In genomic region chr11:70741085-70741484, GRCh38 we compare ENCODE assay signal across 27 cellular contexts.
"Had no signal": no experiment of that assay in that cellular context is flagged by ENCODE, and none has a peak within 500 bp of the region (broad histone marks: within the 10 kb centered on the region; RNA-seq: fewer than 3 reads in every experiment).

No MANE protein-coding gene starts in this region.

- H2AFZ ChIP-seq: parathyroid adenoma had no signal

- H3K27ac ChIP-seq: left lung, lower lobe of right lung, neutrophil, parathyroid adenoma, right atrium auricular region, right lobe of liver, tibial nerve, uterus had no signal

- H3K9ac ChIP-seq: parathyroid adenoma had no signal

- H3K36me3 ChIP-seq: left lung, lower lobe of right lung, neutrophil, right atrium auricular region, right lobe of liver, tibial nerve, uterus had no signal

- H3K4me1 ChIP-seq: left lung, lower lobe of right lung, parathyroid adenoma, right atrium auricular region, right lobe of liver, tibial nerve, uterus had no signal

- H3K9me3 ChIP-seq: left lung, lower lobe of right lung, neutrophil, right atrium auricular region, right lobe of liver, uterus had no signal

- DNase-seq: hypothalamus; immature natural killer cell; left colon; left lung; mammary epithelial cell; mesenchymal stem cell; naive thymus-derived CD4-positive, alpha-beta T cell; occipital lobe; stimulated activated CD4-positive, alpha-beta T cell treated with anti-CD3 and anti-CD28 coated beads, Interleukin-1b, Interleukin-23, amount 100 ng/mL, for 48 hours; stimulated activated CD4-positive, alpha-beta T cell treated with anti-CD3 and anti-CD28 coated beads, Interleukin-2, amount 100 ng/mL, for 48 hours; stimulated activated CD4-positive, alpha-beta T cell treated with anti-CD3 and anti-CD28 coated beads, Interleukin-4, amount 100 ng/mL, for 4 hours; stimulated activated CD8-positive, alpha-beta memory T cell treated with anti-CD3 and anti-CD28 coated beads, Interleukin-4, amount 100 ng/mL, for 48 hours; stimulated activated naive CD4-positive, alpha-beta T cell treated with Interleukin-2 at 50 U/mL for 16 hours; stimulated activated naive CD8-positive, alpha-beta T cell treated with anti-CD3 and anti-CD28 coated beads, Interleukin-15, amount 100 ng/mL, for 72 hours; substantia nigra; uterus had no signal

- H3K27me3 ChIP-seq: right atrium auricular region, right lobe of liver, tibial nerve, uterus had no signal

- H3K79me2 ChIP-seq: parathyroid adenoma had no signal

- H3K4me2 ChIP-seq: smooth muscle cell had no signal

- H3K4me3 ChIP-seq: left lung, lower lobe of right lung, right atrium auricular region, right lobe of liver, smooth muscle cell, tibial nerve, uterus had no signal

- ATAC-seq: left colon; left lung; lower lobe of right lung; naive thymus-derived CD4-positive, alpha-beta T cell; natural killer cell treated with Interleukin-12 subunit alpha and Interleukin-12 subunit beta and Interleukin-15 and Interleukin-18, amount 100 ng/mL, for 72 hours; right lobe of liver; stimulated activated memory B cell treated with anti-CD40 and anti-IgM and Interleukin-4, amounts not matched to agents 10 μg/mL and 1 μg/mL and 100 μg/mL, for 72 hours; stimulated activated naive CD8-positive, alpha-beta T cell treated with anti-CD3 and anti-CD28 coated beads, Interleukin-15, amount 100 ng/mL, for 72 hours had no signal

- FAIRE-seq: islet of Langerhans, kidney had no signal
